ENCODE assay signal across 16 cellular contexts in genomic region chr7:87199700-87200450, GRCh38. TPM values are rescaled to one million over a fixed set of nuclear protein-coding genes. Genes with fewer than 3 reads are reported as not detected.
DNase-seq lines count a peak whose midpoint lies in the region; ATAC-seq and TF ChIP-seq lines count a peak whose summit lies in the region.
"Had no signal": no experiment of that assay in that cellular context is flagged by ENCODE, and none has a peak within 500 bp of the region (broad histone marks: within the 10 kb centered on the region; RNA-seq: fewer than 3 reads in every experiment).

No MANE protein-coding gene starts in this region.

- in situ Hi-C loops in KBM-7 (cut with MboI; ENCODE audit: low pct_unique_long_range_greater_than_20kb, low sequenced_read_pairs), result no loop called here

- peaks cover 78% of the 10 kb centered on the region for H3K36me3 Mint-ChIP-seq in T-helper 1 cell treated with Interleukin-12 subunit alpha and Interleukin-12 subunit beta and Interleukin-4 antibody, amounts not matched to agents 30 μg/mL and 1 μg/mL, for 36 hours (ENCODE audit: low read depth)
- H3K36me3 Mint-ChIP-seq in T-cell (peaks cover 60% of the 10 kb centered on the region), endothelial cell (ENCODE audit: low read depth, unreplicated experiment) (peaks cover 55% of the 10 kb centered on the region)
- H3K36me3 Mint-ChIP-seq in natural killer cell treated with Interleukin-12 subunit alpha and Interleukin-12 subunit beta and Interleukin-15 and Interleukin-18, amount 100 ng/mL, for 72 hours, result peaks cover 48% of the 10 kb centered on the region

- peak overlapping the region; percentile 10 for H3K27ac Mint-ChIP-seq in T-helper 1 cell treated with Interleukin-12 subunit alpha and Interleukin-12 subunit beta and Interleukin-4 antibody, amounts not matched to agents 30 μg/mL and 1 μg/mL, for 36 hours
- H3K27ac Mint-ChIP-seq in T-cell, result peak overlapping the region; percentile 72 to 77
- H3K27ac Mint-ChIP-seq in endothelial cell (ENCODE audit: unreplicated experiment), result peak overlapping the region; percentile 94
- H3K27ac Mint-ChIP-seq in natural killer cell treated with Interleukin-12 subunit alpha and Interleukin-12 subunit beta and Interleukin-15 and Interleukin-18, amount 100 ng/mL, for 72 hours, result peak overlapping the region; percentile 32 to 66

- no peak overlapping the region for H3K4me3 Mint-ChIP-seq in T-helper 1 cell treated with Interleukin-12 subunit alpha and Interleukin-12 subunit beta and Interleukin-4 antibody, amounts not matched to agents 30 μg/mL and 1 μg/mL, for 36 hours
- H3K4me3 Mint-ChIP-seq in T-cell, result peak overlapping the region in 2 of 3 donors; percentile 25 to 27
- peak overlapping the region; percentile 43 for H3K4me3 Mint-ChIP-seq in endothelial cell (ENCODE audit: unreplicated experiment)
- no peak overlapping the region for H3K4me3 Mint-ChIP-seq in natural killer cell treated with Interleukin-12 subunit alpha and Interleukin-12 subunit beta and Interleukin-15 and Interleukin-18, amount 100 ng/mL, for 72 hours
- H3K4me3 Mint-ChIP-seq: CD14-positive monocyte had no signal

- ATAC-seq in T-cell (replicated peaks in 1 of 4), result peak in 2 of 4 experiments; percentile 23 to 25
- no peak for ATAC-seq in natural killer cell treated with Interleukin-12 subunit alpha and Interleukin-12 subunit beta and Interleukin-15 and Interleukin-18, amount 100 ng/mL, for 72 hours
- ATAC-seq in HG03521 (IDR thresholded peaks at IDR 0.05; ENCODE audit: unreplicated experiment), result no peak

- POLR2A ChIA-PET in T-cell (lab: Charles Lee), result interaction anchor here (1.2 to 2.1 kb wide), 2 partner anchors 13 to 17 kb away, joined by 3 to 11 read pairs; no protein-coding TSS in a partner anchor

- H3K27me3 Mint-ChIP-seq in T-helper 1 cell treated with Interleukin-12 subunit alpha and Interleukin-12 subunit beta and Interleukin-4 antibody, amounts not matched to agents 30 μg/mL and 1 μg/mL, for 36 hours (ENCODE audit: low read depth), result no peaks in the 10 kb centered on the region
- no peaks in the 10 kb centered on the region for H3K27me3 Mint-ChIP-seq in T-cell
- peaks cover 4% of the 10 kb centered on the region for H3K27me3 Mint-ChIP-seq in endothelial cell (ENCODE audit: unreplicated experiment)
- no peaks in the 10 kb centered on the region for H3K27me3 Mint-ChIP-seq in natural killer cell treated with Interleukin-12 subunit alpha and Interleukin-12 subunit beta and Interleukin-15 and Interleukin-18, amount 100 ng/mL, for 72 hours

- CTCF ChIA-PET in T-cell (lab: Charles Lee), result interaction anchor here (1.1 to 2.7 kb wide), 3 partner anchors 13 to 47 kb away, joined by 5 to 7 read pairs (median 7); partner anchors contain the start of gene DMTF1 (in 1 of the 2)

- TF ChIP-seq CTCF in endothelial cell (IDR thresholded peaks at IDR 0.05; ENCODE audit: unreplicated experiment), result no peak

- peaks cover 26% of the 10 kb centered on the region for H3K4me1 Mint-ChIP-seq in T-helper 1 cell treated with Interleukin-12 subunit alpha and Interleukin-12 subunit beta and Interleukin-4 antibody, amounts not matched to agents 30 μg/mL and 1 μg/mL, for 36 hours (ENCODE audit: low read depth)
- peaks cover 63 to 75% (median 74%) of the 10 kb centered on the region in 3 donors for H3K4me1 Mint-ChIP-seq in T-cell
- peaks cover 45% of the 10 kb centered on the region for H3K4me1 Mint-ChIP-seq in endothelial cell (ENCODE audit: unreplicated experiment)
- peaks cover 25 to 36% of the 10 kb centered on the region in 2 donors for H3K4me1 Mint-ChIP-seq in natural killer cell treated with Interleukin-12 subunit alpha and Interleukin-12 subunit beta and Interleukin-15 and Interleukin-18, amount 100 ng/mL, for 72 hours (ENCODE audit: low read depth in 2 of 2)

- DNase-seq in T-helper 1 cell (no peak), T-cell (no peak), endothelial cell (ENCODE audit: low spot score) (no peak), kidney tubule cell (ENCODE audit: low spot score) (no peak), KBM-7 (no peak)
- no peak for DNase-seq in natural killer cell treated with Interleukin-12 subunit alpha and Interleukin-12 subunit beta and Interleukin-15 and Interleukin-18, amount 100 ng/mL, for 72 hours (ENCODE audit: low spot score)
- DNase-seq: activated effector memory CD4-positive, alpha-beta T cell treated with anti-CD3 and anti-CD28 coated beads, Interleukin-2, amount 50 U/mL, for 16 hours; caudate nucleus; EL; NCI-H2029 treated with DMSO at 0.1 percent for 48 hours; NCI-H69; Peyer's patch; stimulated activated CD4-positive, alpha-beta T cell treated with anti-CD3 and anti-CD28 coated beads, Interleukin-2, amount 100 ng/mL, for 24 hours had no signal

- H3K9me3 Mint-ChIP-seq in T-helper 1 cell treated with Interleukin-12 subunit alpha and Interleukin-12 subunit beta and Interleukin-4 antibody, amounts not matched to agents 30 μg/mL and 1 μg/mL, for 36 hours, result peaks cover 20% of the 10 kb centered on the region
- H3K9me3 Mint-ChIP-seq in T-cell (peaks cover 4 to 8% (median 5%) of the 10 kb centered on the region in 3 donors), endothelial cell (ENCODE audit: unreplicated experiment) (peaks cover 9% of the 10 kb centered on the region)
- peaks cover 10% of the 10 kb centered on the region for H3K9me3 Mint-ChIP-seq in natural killer cell treated with Interleukin-12 subunit alpha and Interleukin-12 subunit beta and Interleukin-15 and Interleukin-18, amount 100 ng/mL, for 72 hours

RNA-seq across cellular contexts. Expression of gene TMEM243, which starts 19.7 kb away (rescaled TPM):
- 100 to 1,000 TPM in 3 of 5 donors, 10 to 100 TPM in 2; 95.2 to 170 (median 108) TPM for total RNA-seq in T-cell
- total RNA-seq in endothelial cell (ENCODE audit: unreplicated experiment), result 44.9 TPM
- total RNA-seq in natural killer cell treated with Interleukin-12 subunit alpha and Interleukin-12 subunit beta and Interleukin-15 and Interleukin-18, amount 100 ng/mL, for 72 hours, result 10 to 100 TPM; 45.8 to 58.3 TPM

RNA-seq across cellular contexts. Expression of gene DMTF1, which starts 47.6 kb away (rescaled TPM):
- total RNA-seq in T-cell (100 to 1,000 TPM; 128 to 176 (median 136) TPM), endothelial cell (ENCODE audit: unreplicated experiment) (106 TPM)
- total RNA-seq in natural killer cell treated with Interleukin-12 subunit alpha and Interleukin-12 subunit beta and Interleukin-15 and Interleukin-18, amount 100 ng/mL, for 72 hours, result 100 to 1,000 TPM; 144 to 166 TPM

Comparison
In these comparisons a context has a peak if more than half of its experiments do, and no peak if none do; other contexts are left out.
1. H3K27ac Mint-ChIP-seq: peak in every context shown above with its lines; median percentile 94 in endothelial cell; 74 in T-cell; 49 in natural killer cell treated with Interleukin-12 subunit alpha and Interleukin-12 subunit beta and Interleukin-15 and Interleukin-18, amount 100 ng/mL, for 72 hours; 10 in T-helper 1 cell treated with Interleukin-12 subunit alpha and Interleukin-12 subunit beta and Interleukin-4 antibody, amounts not matched to agents 30 μg/mL and 1 μg/mL, for 36 hours.
2. H3K4me3 Mint-ChIP-seq: peak in T-cell (2 of 3) and endothelial cell (single experiment); none in T-helper 1 cell treated with Interleukin-12 subunit alpha and Interleukin-12 subunit beta and Interleukin-4 antibody, amounts not matched to agents 30 μg/mL and 1 μg/mL, for 36 hours (single experiment) and natural killer cell treated with Interleukin-12 subunit alpha and Interleukin-12 subunit beta and Interleukin-15 and Interleukin-18, amount 100 ng/mL, for 72 hours (single experiment).